In genomic region chr11:23155503-23155902, GRCh38 we compare ENCODE assay signal across 34 cellular contexts.
"Had no signal": no experiment of that assay in that cellular context is flagged by ENCODE, and none has a peak within 500 bp of the region (broad histone marks: within the 10 kb centered on the region; RNA-seq: fewer than 3 reads in every experiment).

No MANE protein-coding gene starts in this region.

- H3K27me3 ChIP-seq: adrenal gland, ascending aorta, body of pancreas, brain microvascular endothelial cell, breast epithelium, cardiac muscle cell had no signal

- H3K4me1 ChIP-seq: adrenal gland, ascending aorta, body of pancreas, breast epithelium had no signal

- DNase-seq: activated effector memory CD4-positive, alpha-beta T cell treated with anti-CD3 and anti-CD28 coated beads, Interleukin-2, amount 50 U/mL, for 16 hours; activated effector memory CD4-positive, alpha-beta T cell treated with Interleukin-2 at 50 U/mL for 16 hours; activated gamma-delta T cell; activated gamma-delta T cell treated with Interleukin-2 at 50 U/mL for 16 hours; activated naive CD4-positive, alpha-beta T cell; activated naive CD4-positive, alpha-beta T cell treated with anti-CD3 and anti-CD28 coated beads for 36 hours; activated naive CD4-positive, alpha-beta T cell treated with anti-CD3 and anti-CD28 coated beads, Interleukin-2, amount 10 ng/mL, durations not matched to agents 7 days and 5 days; activated naive CD4-positive, alpha-beta T cell treated with anti-CD3 and anti-CD28 coated beads, Interleukin-2, amount 50 U/mL, for 16 hours; activated naive CD4-positive, alpha-beta T cell treated with Interleukin-2 at 50 U/mL for 16 hours; activated naive CD8-positive, alpha-beta T cell treated with anti-CD3 and anti-CD28 coated beads for 36 hours; activated naive CD8-positive, alpha-beta T cell treated with anti-CD3 and anti-CD28 coated beads, Interleukin-2, amount 10 ng/mL, durations not matched to agents 7 days and 5 days; activated naive CD8-positive, alpha-beta T cell treated with anti-CD3 and anti-CD28 coated beads, Interleukin-2, amount 50 U/mL, for 24 hours; activated T-cell treated with anti-CD3 and anti-CD28 coated beads, Interleukin-2, amount 50 U/mL, for 1 hour; activated T-cell treated with anti-CD3 and anti-CD28 coated beads, Interleukin-2, amount 50 U/mL, for 24 hours; activated T-cell treated with anti-CD3 and anti-CD28 coated beads, Interleukin-2, amount 50 U/mL, for 4 hours; activated T-cell treated with anti-CD3 and anti-CD28 coated beads, Interleukin-2, amount 50 U/mL, for 48 hours; activated T-cell treated with anti-CD3 and anti-CD28 coated beads, Interleukin-2, amount 50 U/mL, for 72 hours; adrenal gland; amniotic stem cell; amygdala; anterior cingulate cortex; aorta; body of pancreas; brain microvascular endothelial cell; caudate nucleus; central memory CD4-positive, alpha-beta T cell; cerebellar nuclear complex had no signal

- FAIRE-seq: astrocyte, bronchial epithelial cell had no signal

- H3K27ac ChIP-seq: adrenal gland, ascending aorta, body of pancreas, brain microvascular endothelial cell, breast epithelium, cardiac muscle cell had no signal

- H3K4me3 ChIP-seq: adrenal gland, ascending aorta, body of pancreas, breast epithelium, cardiac muscle cell had no signal

- H3K9me3 ChIP-seq: ascending aorta, body of pancreas, breast epithelium had no signal

- H3K36me3 ChIP-seq: adrenal gland, ascending aorta, brain microvascular endothelial cell, cardiac muscle cell had no signal

- ATAC-seq: activated naive CD4-positive, alpha-beta T cell treated with anti-CD3 and anti-CD28 coated beads, Interleukin-2, amount 50 U/mL, for 72 hours; activated naive CD8-positive, alpha-beta T cell treated with anti-CD3 and anti-CD28 coated beads, Interleukin-2, amount 50 U/mL, for 24 hours; activated T-cell treated with anti-CD3 and anti-CD28 coated beads, Interleukin-2, amount 50 U/mL, for 4 hours; activated T-cell treated with anti-CD3 and anti-CD28 coated beads, Interleukin-2, amount 50 U/mL, for 72 hours; activated T-helper 17 cell treated with anti-CD3 and anti-CD28 coated beads, Interleukin-2, amount 50 U/mL, for 72 hours; body of pancreas had no signal
